9 cellular contexts compared by ENCODE assay signal in the genomic region with DNA sequence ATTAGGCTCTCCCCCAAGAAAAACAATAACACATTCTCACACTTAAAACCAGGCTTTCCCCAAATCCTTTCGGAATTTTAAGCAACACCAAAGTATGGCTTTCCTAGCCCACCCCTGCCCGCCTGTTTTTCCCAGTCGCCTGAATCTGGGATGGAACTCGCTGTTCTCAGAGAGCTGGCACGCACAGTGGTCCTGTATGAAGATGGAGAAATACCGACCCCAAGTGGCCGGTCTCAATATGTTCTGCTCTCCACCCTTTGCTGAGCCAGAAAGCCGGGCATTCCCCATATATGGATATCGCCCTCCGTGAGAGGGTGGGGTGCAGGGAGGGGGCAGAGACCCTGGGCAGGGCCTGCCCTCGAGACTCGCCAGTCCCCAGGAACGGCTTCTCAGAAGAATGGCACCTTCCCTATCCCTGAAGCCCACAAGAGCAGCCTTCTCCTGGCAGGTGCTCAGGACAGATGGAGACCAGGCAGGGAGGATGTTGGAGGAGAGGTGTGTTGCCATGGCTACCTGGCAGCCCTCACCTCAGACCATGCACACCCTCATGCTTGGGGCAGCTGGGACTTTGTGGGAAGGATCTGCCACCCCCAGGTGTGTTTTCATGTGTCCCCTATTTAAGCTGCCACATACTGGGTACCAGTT. TPM values are rescaled to one million over a fixed set of nuclear protein-coding genes. Genes with fewer than 3 reads are reported as not detected.
A peak's percentile ranks its signal among the peaks of the same experiment; 100 is the strongest.
DNase-seq lines count a peak whose midpoint lies in the region; ATAC-seq and TF ChIP-seq lines count a peak whose summit lies in the region.
"Had no signal": no experiment of that assay in that cellular context is flagged by ENCODE, and none has a peak within 500 bp of the region (broad histone marks: within the 10 kb centered on the region; RNA-seq: fewer than 3 reads in every experiment).

No MANE protein-coding gene starts in this region.

- no peak overlapping the region for H2AFZ ChIP-seq in MM.1S (ENCODE audit: low read length)

- WGBS in esophagus muscularis mucosa: 2% methylated on average over 7 of the region's 13 CpGs

- no peak overlapping the region for H3K4me3 ChIP-seq in MM.1S (ENCODE audit: low read length)
- peak overlapping the region; percentile 43 to 58 (median 48) for H3K4me3 ChIP-seq in esophagus muscularis mucosa
- H3K4me3 ChIP-seq in muscle layer of colon (ENCODE audit: low read depth in 1 of 2, low read length in 2 of 2): peak overlapping the region; percentile 67

- peak; percentile 70 for DNase-seq in GM10266 (ENCODE audit: extremely low spot score)
- no peak for DNase-seq in MM.1S
- peak; percentile 45 for DNase-seq in UCSD-AML1 (lab: John Stamatoyannopoulos, UW; ENCODE audit: unreplicated experiment)
- peak; percentile 95 for DNase-seq in esophagus muscularis mucosa (ENCODE audit: extremely low spot score)
- DNase-seq in activated CD4-positive, CD25-positive, alpha-beta regulatory T cell (lab: John Stamatoyannopoulos, UW): no peak

- intact Hi-C loops in esophagus muscularis mucosa (cut with DNase I): no loop called here

- no peak overlapping the region for H3K4me2 ChIP-seq in MM.1S (ENCODE audit: low read depth, low read length)

- H3K79me2 ChIP-seq in MM.1S (ENCODE audit: low read length): no peaks in the 10 kb centered on the region

- H4K20me1 ChIP-seq in MM.1S (ENCODE audit: insufficient read depth, low read length): no peaks in the 10 kb centered on the region

- no peak for ATAC-seq in esophagus mucosa
- ATAC-seq in HG02938 (IDR thresholded peaks at IDR 0.05; ENCODE audit: unreplicated experiment): no peak

- H3K27ac ChIP-seq in MM.1S (ENCODE audit: low read length) (no peak overlapping the region), esophagus muscularis mucosa (replicated peaks in 1 of 4) (peak overlapping the region; percentile 95 to 98 (median 97)), muscle layer of colon (ENCODE audit: low read depth, low read length) (peak overlapping the region; percentile 77)

- no peaks in the 10 kb centered on the region for H3K36me3 ChIP-seq in MM.1S (replicated peaks; ENCODE audit: insufficient read depth, low read length)
- H3K36me3 ChIP-seq in esophagus muscularis mucosa: no peaks in the 10 kb centered on the region
- no peaks in the 10 kb centered on the region for H3K36me3 ChIP-seq in muscle layer of colon (ENCODE audit: insufficient read depth, low read length)

- H3K9me2 ChIP-seq in MM.1S (replicated peaks; ENCODE audit: insufficient read depth, low read length): no peaks in the 10 kb centered on the region

- H3F3A ChIP-seq in MM.1S (ENCODE audit: insufficient read depth, low read length): peaks cover under 1% of the 10 kb centered on the region

- peak; percentile 64 for TF ChIP-seq CTCF in GM10266 (IDR thresholded peaks at IDR 0.05; ENCODE audit: control insufficient read depth, insufficient read depth, low read depth, missing control alignments)
- TF ChIP-seq CTCF in MM.1S (IDR thresholded peaks at IDR 0.05; ENCODE audit: low read length): peak; percentile 30
- TF ChIP-seq CTCF in esophagus muscularis mucosa (IDR thresholded peaks at IDR 0.05): peak; percentile 71 to 88 (median 82)

- H3K9ac ChIP-seq in MM.1S (ENCODE audit: low read length): no peak overlapping the region
- H3K9ac ChIP-seq in muscle layer of colon (ENCODE audit: low read length): peak overlapping the region; percentile 94

- H3K4me1 ChIP-seq in MM.1S (ENCODE audit: low read length) (peaks cover 4% of the 10 kb centered on the region; the same call in 1 of the 2 replicates), esophagus muscularis mucosa (peaks cover 14 to 76% (median 67%) of the 10 kb centered on the region in 4 donors), muscle layer of colon (ENCODE audit: insufficient read depth, low read length) (peaks cover 44% of the 10 kb centered on the region)

- TF ChIP-seq EP300 in esophagus muscularis mucosa (IDR thresholded peaks at IDR 0.05): no peak

- H3K9me3 ChIP-seq in MM.1S (replicated peaks; ENCODE audit: insufficient read depth, low read length) (no peaks in the 10 kb centered on the region), esophagus muscularis mucosa (no peaks in the 10 kb centered on the region), muscle layer of colon (ENCODE audit: low read length) (no peaks in the 10 kb centered on the region)

- H3K27me3 ChIP-seq in MM.1S (replicated peaks; ENCODE audit: insufficient read depth, low read length) (peaks cover 23% of the 10 kb centered on the region; the same call in 1 of the 2 replicates), esophagus muscularis mucosa (no peaks in the 10 kb centered on the region), muscle layer of colon (ENCODE audit: control insufficient read depth in 1 of 2, insufficient read depth in 2 of 2, low read length in 2 of 2) (no peaks in the 10 kb centered on the region)

- TF ChIP-seq POLR2A in esophagus muscularis mucosa (IDR thresholded peaks at IDR 0.05; ENCODE audit: low read depth): no peak

RNA-seq across cellular contexts. Expression of gene TACR2, which starts 3.4 kb away (rescaled TPM):
- total RNA-seq in esophagus muscularis mucosa (10 to 100 TPM; 51.4 to 72.6 (median 68.1) TPM), esophagus mucosa (1.2 TPM)
- total RNA-seq: T-helper 2 cell treated with Interferon-gamma antibody and Interleukin-4, amounts not matched to agents 100 ng/mL and 5 ng/mL, for 36 hours had no signal

RNA-seq across cellular contexts. Expression of gene TSPAN15, which starts 37.9 kb away (rescaled TPM):
- total RNA-seq in esophagus muscularis mucosa (10 to 100 TPM; 40.3 to 59.4 (median 53.5) TPM), esophagus mucosa (3.4 TPM)

Comparison
In these comparisons a context has a peak if more than half of its experiments do, and no peak if none do; other contexts are left out.
1. DNase-seq: peak in GM10266 (single experiment), UCSD-AML1 (single experiment) and esophagus muscularis mucosa (single experiment); none in MM.1S (single experiment) and activated CD4-positive, CD25-positive, alpha-beta regulatory T cell (0 of 4).
2. CTCF ChIP-seq: peak in every context shown above with its lines; median percentile 82 in esophagus muscularis mucosa; 64 in GM10266; 30 in MM.1S.
3. RNA of gene TACR2, which starts 3.4 kb away (total RNA-seq): 51.4 to 72.6 TPM in esophagus muscularis mucosa; 1.2 TPM in esophagus mucosa (single experiment); every median in the first group is over 10 times any median in the second.